6 cellular contexts compared by ENCODE assay signal in the genomic region with DNA sequence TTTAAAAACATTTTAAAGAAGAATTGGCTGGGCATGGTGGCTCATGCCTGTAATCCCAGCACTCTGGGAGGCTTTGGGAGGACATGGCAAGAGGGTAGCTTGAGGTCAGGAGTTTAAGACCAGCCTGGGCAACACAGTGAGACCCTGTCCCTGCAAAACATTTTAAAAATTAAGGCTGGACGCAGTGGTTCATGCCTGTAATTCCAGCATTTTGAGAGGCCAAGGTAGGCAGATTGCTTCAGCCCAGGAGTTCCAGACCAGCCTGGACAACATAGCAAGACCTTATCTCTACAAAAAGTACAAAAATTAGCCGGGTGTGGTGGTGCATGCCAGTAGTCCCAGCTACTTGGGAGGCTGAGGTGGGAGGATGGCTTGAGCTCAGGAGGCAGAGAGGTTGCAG. TPM values are rescaled to one million over a fixed set of nuclear protein-coding genes. Genes with fewer than 3 reads are reported as not detected.
"Had no signal": no experiment of that assay in that cellular context is flagged by ENCODE, and none has a peak within 500 bp of the region (broad histone marks: within the 10 kb centered on the region; RNA-seq: fewer than 3 reads in every experiment).

No MANE protein-coding gene starts in this region.

RNA-seq across cellular contexts. Expression of gene TJP1, which starts 45.3 kb away (rescaled TPM):
- total RNA-seq: activated CD4-positive, alpha-beta memory T cell treated with anti-CD3 and anti-CD28 coated beads, Interleukin-2, amount 10 ng/mL, durations not matched to agents 7 days and 5 days; activated CD4-positive, alpha-beta T cell treated with anti-CD3 and anti-CD28 coated beads, Interleukin-2, amount 10 ng/mL, durations not matched to agents 7 days and 5 days; activated CD8-positive, alpha-beta memory T cell treated with anti-CD3 and anti-CD28 coated beads, Interleukin-2, amount 10 ng/mL, durations not matched to agents 7 days and 5 days; activated CD8-positive, alpha-beta T cell treated with anti-CD3 and anti-CD28 coated beads, Interleukin-2, amount 10 ng/mL, durations not matched to agents 7 days and 5 days; activated naive CD8-positive, alpha-beta T cell treated with anti-CD3 and anti-CD28 coated beads, Interleukin-2, amount 10 ng/mL, durations not matched to agents 7 days and 5 days; activated T-helper 2 cell treated with anti-CD3 and anti-CD28 coated beads, Interferon-gamma antibody, Interleukin-2, Interleukin-4, amounts not matched to agents 10 μg/mL and 5 μg/mL and 100 μg/mL, durations not matched to agents 14 hours and 24 hours and 36 hours had no signal
